ENCODE assay signal across 13 cellular contexts in the genomic region with DNA sequence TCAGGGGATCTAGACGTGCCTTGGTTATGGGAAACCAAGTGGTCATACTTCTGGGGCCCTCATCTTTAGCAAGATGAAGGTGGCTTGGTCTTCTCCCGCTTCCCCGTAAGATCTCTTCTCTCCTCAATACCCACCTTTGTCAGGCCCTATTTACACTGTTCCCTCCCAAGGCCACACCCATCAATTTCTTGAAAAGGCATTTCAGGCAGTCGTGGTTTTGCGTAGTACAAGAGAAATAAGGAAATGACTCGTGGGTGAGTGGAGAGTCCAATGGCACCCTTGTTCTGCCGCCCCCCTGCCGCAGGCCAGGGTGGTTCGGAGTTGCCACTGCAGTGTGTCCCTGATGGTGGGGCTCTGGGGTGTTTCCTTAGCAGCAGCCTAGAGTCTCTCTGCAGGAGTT. TPM values are rescaled to one million over a fixed set of nuclear protein-coding genes. Genes with fewer than 3 reads are reported as not detected.
DNase-seq lines count a peak whose midpoint lies in the region; ATAC-seq and TF ChIP-seq lines count a peak whose summit lies in the region.
"Had no signal": no experiment of that assay in that cellular context is flagged by ENCODE, and none has a peak within 500 bp of the region (broad histone marks: within the 10 kb centered on the region; RNA-seq: fewer than 3 reads in every experiment).

No MANE protein-coding gene starts in this region.

- H3K27ac Mint-ChIP-seq in Caco-2 (ENCODE audit: unreplicated experiment): peak overlapping the region; percentile 88
- peak overlapping the region; percentile 85 for H3K27ac Mint-ChIP-seq in mesothelial cell of epicardium
- H3K27ac Mint-ChIP-seq: immature natural killer cell had no signal

- no peak for ATAC-seq in HG02642 (IDR thresholded peaks at IDR 0.05; ENCODE audit: poor library complexity, unreplicated experiment)
- ATAC-seq in activated T-cell treated with anti-CD3 and anti-CD28 coated beads, Interleukin-2, amount 50 U/mL, for 4 hours: no peak

- POLR2A ChIA-PET in Caco-2 (lab: Charles Lee): interaction anchor here (0.6 kb wide), 1 partner anchor 157 kb away, joined by 4 read pairs; no protein-coding TSS in a partner anchor

- H3K36me3 Mint-ChIP-seq in Caco-2 (ENCODE audit: insufficient read depth, unreplicated experiment) (peaks cover 19% of the 10 kb centered on the region), mesothelial cell of epicardium (no peaks in the 10 kb centered on the region)
- no peaks in the 10 kb centered on the region for H3K36me3 Mint-ChIP-seq in activated T-cell treated with anti-CD3 and anti-CD28 coated beads, Interleukin-2, amount 50 U/mL, for 4 hours (ENCODE audit: insufficient read depth)
- H3K36me3 Mint-ChIP-seq: immature natural killer cell had no signal

- DNase-seq in Caco-2: peak; percentile 59 to 81
- peak; percentile 68 for DNase-seq in MG63
- DNase-seq in astrocyte of the hippocampus (ENCODE audit: low read depth, low spot score): peak; percentile 32
- no peak for DNase-seq in mesothelial cell of epicardium (ENCODE audit: low spot score in 2 of 2, unreplicated experiment in 2 of 2)
- no peak for DNase-seq in hypothalamus (lab: John Stamatoyannopoulos, UW)
- no peak for DNase-seq in iPS-NIHi11 (ENCODE audit: low spot score)
- DNase-seq in activated T-cell treated with anti-CD3 and anti-CD28 coated beads, Interleukin-2, amount 50 U/mL, for 4 hours: no peak
- DNase-seq: effector CD8-positive, alpha-beta T cell; immature natural killer cell; NCI-H774; nucleus accumbens; thyroid gland had no signal

- H3K36me3 ChIP-seq in Caco-2 (ENCODE audit: control insufficient read depth, insufficient read depth, low read length) (no peaks in the 10 kb centered on the region), MG63 (no peaks in the 10 kb centered on the region)
- H3K36me3 ChIP-seq: thyroid gland had no signal

- H3K4me3 Mint-ChIP-seq in Caco-2 (ENCODE audit: unreplicated experiment) (peak overlapping the region; percentile 54), mesothelial cell of epicardium (no peak overlapping the region)
- H3K4me3 Mint-ChIP-seq in activated T-cell treated with anti-CD3 and anti-CD28 coated beads, Interleukin-2, amount 50 U/mL, for 4 hours: no peak overlapping the region
- H3K4me3 Mint-ChIP-seq: immature natural killer cell had no signal

- CTCF ChIA-PET in Caco-2 (lab: Charles Lee): interaction anchor here (0.6 to 0.7 kb wide), 2 partner anchors 20 to 331 kb away, joined by 4 to 7 read pairs; no protein-coding TSS in a partner anchor

- H3K27me3 Mint-ChIP-seq in Caco-2 (ENCODE audit: insufficient read depth, unreplicated experiment) (no peaks in the 10 kb centered on the region), mesothelial cell of epicardium (ENCODE audit: low read depth) (no peaks in the 10 kb centered on the region)
- H3K27me3 Mint-ChIP-seq in activated T-cell treated with anti-CD3 and anti-CD28 coated beads, Interleukin-2, amount 50 U/mL, for 4 hours (ENCODE audit: low read depth): peaks cover 7% of the 10 kb centered on the region

- intact Hi-C loops in Caco-2 (cut with micrococcal nuclease; ENCODE audit: unreplicated experiment): no loop called here

- BruUV-seq in Caco-2 (replicated peaks; lab: Mats Ljungman, UMichigan): no TSS peak

- H3K9me3 Mint-ChIP-seq in Caco-2 (ENCODE audit: unreplicated experiment) (no peaks in the 10 kb centered on the region), mesothelial cell of epicardium (no peaks in the 10 kb centered on the region)
- no peaks in the 10 kb centered on the region for H3K9me3 Mint-ChIP-seq in activated T-cell treated with anti-CD3 and anti-CD28 coated beads, Interleukin-2, amount 50 U/mL, for 4 hours
- H3K9me3 Mint-ChIP-seq: immature natural killer cell had no signal

- TF ChIP-seq CTCF in Caco-2 (IDR thresholded peaks at IDR 0.05; ENCODE audit: insufficient read depth in 1 of 2, low read depth in 1 of 2, low read length in 1 of 2, severe bottlenecking in 1 of 2, unreplicated experiment in 1 of 2): no peak
- TF ChIP-seq CTCF in mesothelial cell of epicardium (IDR thresholded peaks at IDR 0.05; ENCODE audit: unreplicated experiment): no peak

- peaks cover 67% of the 10 kb centered on the region for H3K4me1 ChIP-seq in Caco-2

- H3K27me3 ChIP-seq in Caco-2 (replicated peaks; ENCODE audit: control insufficient read depth, insufficient read depth, low read length) (no peaks in the 10 kb centered on the region), MG63 (no peaks in the 10 kb centered on the region)
- H3K27me3 ChIP-seq: thyroid gland had no signal

- H3K9me3 ChIP-seq in Caco-2 (no peaks in the 10 kb centered on the region), MG63 (no peaks in the 10 kb centered on the region)
- H3K9me3 ChIP-seq: thyroid gland had no signal

- H3K4me3 ChIP-seq in Caco-2 (ENCODE audit: low read depth, low read length) (no peak overlapping the region), MG63 (no peak overlapping the region)
- H3K4me3 ChIP-seq: thyroid gland had no signal

- H3K4me1 Mint-ChIP-seq in Caco-2 (ENCODE audit: low read depth, unreplicated experiment) (peaks cover 71% of the 10 kb centered on the region), mesothelial cell of epicardium (peaks cover 52% of the 10 kb centered on the region)
- peaks cover 6% of the 10 kb centered on the region for H3K4me1 Mint-ChIP-seq in activated T-cell treated with anti-CD3 and anti-CD28 coated beads, Interleukin-2, amount 50 U/mL, for 4 hours (ENCODE audit: low read depth)
- H3K4me1 Mint-ChIP-seq: immature natural killer cell had no signal

RNA-seq across cellular contexts. Expression of a gene that starts 9.9 kb away (rescaled TPM):
- total RNA-seq in Caco-2 (2022) (73.9 and 99.7 TPM in 2 replicates), mesothelial cell of epicardium (107 to 116 TPM (median 108 TPM) in 3 replicates)
- total RNA-seq in MG63 (2014; rRNA removed; shearing (Covaris generic); ENCODE audit: low replicate concordance): 11.0 and 24.5 TPM in 2 replicates
- total RNA-seq in activated T-cell treated with anti-CD3 and anti-CD28 coated beads, Interleukin-2, amount 50 U/mL, for 4 hours: under 1 TPM; 0.30 to 0.86 (median 0.50) TPM

Comparison
In these comparisons a context has a peak if more than half of its experiments do, and no peak if none do; other contexts are left out.
1. DNase-seq: peak in Caco-2 (2 of 2), MG63 (single experiment) and astrocyte of the hippocampus (single experiment); none in mesothelial cell of epicardium (0 of 2), hypothalamus (0 of 51), iPS-NIHi11 (single experiment) and activated T-cell treated with anti-CD3 and anti-CD28 coated beads, Interleukin-2, amount 50 U/mL, for 4 hours (single experiment).